In the genomic region with DNA sequence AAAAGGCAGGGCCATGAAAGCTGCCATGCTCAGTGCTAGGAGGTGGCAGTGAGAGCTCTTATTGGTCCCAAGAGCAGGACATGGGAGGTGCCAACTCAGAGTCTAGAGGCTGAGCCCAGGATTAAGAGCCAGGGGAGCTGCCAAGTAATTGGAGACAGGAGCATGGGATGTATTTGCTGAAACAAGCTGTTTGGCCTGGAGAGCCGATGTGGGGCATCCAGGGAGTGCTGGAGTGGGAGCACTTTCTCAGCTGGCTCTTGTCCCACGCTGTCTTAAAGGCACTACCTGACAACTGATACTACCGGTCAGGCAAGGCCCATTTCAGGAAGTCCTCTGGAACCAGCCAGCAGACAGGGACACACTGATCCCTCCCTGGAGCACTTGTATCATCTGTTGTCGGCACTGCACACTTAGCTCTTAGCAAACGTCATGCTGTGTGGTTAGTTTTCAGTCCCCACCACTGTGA, we compare ENCODE assay signal across 11 cellular contexts. TPM values are rescaled to one million over a fixed set of nuclear protein-coding genes. Genes with fewer than 3 reads are reported as not detected.
DNase-seq lines count a peak whose midpoint lies in the region; ATAC-seq and TF ChIP-seq lines count a peak whose summit lies in the region.
"Had no signal": no experiment of that assay in that cellular context is flagged by ENCODE, and none has a peak within 500 bp of the region (broad histone marks: within the 10 kb centered on the region; RNA-seq: fewer than 3 reads in every experiment).

No MANE protein-coding gene starts in this region.

- no CpG with 5 or more reads among the region's 5 CpGs for WGBS in mesendoderm (ENCODE audit: extremely low coverage, insufficient coverage, low lambda C conversion rate)

- in situ Hi-C loops in KBM-7 (cut with MboI; ENCODE audit: low pct_unique_long_range_greater_than_20kb, low sequenced_read_pairs), result no loop called here

- H3K56ac ChIP-seq in mesendoderm (ENCODE audit: low read length), result no peak overlapping the region

- H3K79me2 ChIP-seq in mesendoderm (ENCODE audit: control insufficient read depth, insufficient read depth, low read length), result no peaks in the 10 kb centered on the region

- no peak overlapping the region for H3K18ac ChIP-seq in mesendoderm (ENCODE audit: low read length)

- H2AK5ac ChIP-seq in mesendoderm (ENCODE audit: low read length), result no peak overlapping the region

- no peak for ATAC-seq in foreskin keratinocyte
- ATAC-seq: left lobe of liver, PC-3 had no signal

- no peak overlapping the region for H2BK120ac ChIP-seq in mesendoderm (ENCODE audit: low read depth, low read length)

- DNase-seq in Ammon's horn (ENCODE audit: low spot score) (peak; percentile 56), LHCN-M2 (ENCODE audit: low read depth) (peak; percentile 72), WERI-Rb-1 (peak; percentile 75), mesendoderm (peak; percentile 38), foreskin keratinocyte (no peak), KBM-7 (no peak)
- DNase-seq in activated effector memory CD4-positive, alpha-beta T cell treated with Interleukin-2 at 50 U/mL for 16 hours, result no peak
- no peak for DNase-seq in stimulated activated CD4-positive, alpha-beta T cell treated with anti-CD3 and anti-CD28 coated beads, Interleukin-4, amount 100 ng/mL, for 4 hours
- DNase-seq: activated T-cell treated with anti-CD3 and anti-CD28 coated beads, Interleukin-2, amount 50 U/mL, for 4 hours; PC-3 had no signal

- no peak overlapping the region for H4K8ac ChIP-seq in mesendoderm (ENCODE audit: low read depth, low read length)

- H4K5ac ChIP-seq in mesendoderm (ENCODE audit: low read length), result no peak overlapping the region

- no peaks in the 10 kb centered on the region for H3K27me3 ChIP-seq in WERI-Rb-1 (ENCODE audit: insufficient read depth, low read depth, severe bottlenecking)
- H3K27me3 ChIP-seq in mesendoderm (ENCODE audit: insufficient read depth, low read length, poor library complexity), result no peaks in the 10 kb centered on the region
- no peaks in the 10 kb centered on the region for H3K27me3 ChIP-seq in foreskin keratinocyte

- H3K36me3 ChIP-seq in WERI-Rb-1 (no peaks in the 10 kb centered on the region), mesendoderm (ENCODE audit: control insufficient read depth, insufficient read depth, low read length) (no peaks in the 10 kb centered on the region)

- no peaks in the 10 kb centered on the region for H3K9me3 ChIP-seq in WERI-Rb-1 (ENCODE audit: severe bottlenecking)

- no peak overlapping the region for H2BK15ac ChIP-seq in mesendoderm (replicated peaks; ENCODE audit: low read depth)

- H3K4me2 ChIP-seq in mesendoderm (ENCODE audit: low read length), result no peak overlapping the region

- H3K9ac ChIP-seq in mesendoderm (ENCODE audit: low read length), result no peak overlapping the region

- H3K23ac ChIP-seq in mesendoderm (ENCODE audit: low read length), result no peak overlapping the region

- H3K27ac ChIP-seq in WERI-Rb-1 (no peak overlapping the region), mesendoderm (ENCODE audit: low read depth, low read length) (no peak overlapping the region), foreskin keratinocyte (no peak overlapping the region)

- H3K4me1 ChIP-seq in mesendoderm (ENCODE audit: control insufficient read depth, low read depth, low read length) (no peaks in the 10 kb centered on the region), foreskin keratinocyte (no peaks in the 10 kb centered on the region)

- no peak overlapping the region for H3K4ac ChIP-seq in mesendoderm (ENCODE audit: low read depth, low read length)

- H2BK5ac ChIP-seq in mesendoderm (ENCODE audit: low read length), result no peak overlapping the region

- no peaks in the 10 kb centered on the region for H3K79me1 ChIP-seq in mesendoderm (ENCODE audit: low read length)

- TF ChIP-seq CTCF in WERI-Rb-1 (IDR thresholded peaks at IDR 0.05; ENCODE audit: low read depth, low read length), result no peak
- no peak for TF ChIP-seq CTCF in foreskin keratinocyte (conservative IDR thresholded peaks at IDR 0.05)

- H3K4me3 ChIP-seq in WERI-Rb-1 (ENCODE audit: low read depth, low read length), result no peak overlapping the region
- no peak overlapping the region for H3K4me3 ChIP-seq in mesendoderm (ENCODE audit: low read length)

RNA-seq across cellular contexts. Expression of a gene that starts 19.3 kb away (rescaled TPM):
- total RNA-seq in LHCN-M2 (2014; rRNA removed) (0.19 TPM in 1 of 2 replicates, not detected in the other), foreskin keratinocyte (not detected in 2 replicates)
- 0.10 TPM for polyA plus RNA-seq in LHCN-M2 (2012)
- not detected for polyA plus RNA-seq in mesendoderm (2013, experiment 1 of 2)
- not detected for polyA plus RNA-seq in mesendoderm (2013, experiment 2 of 2)
- not detected in 2 replicates for polyA plus RNA-seq in foreskin keratinocyte
- total RNA-seq: activated T-cell treated with anti-CD3 and anti-CD28 coated beads, Interleukin-2, amount 50 U/mL, for 4 hours; left lobe of liver; PC-3 had no signal

Comparison
In these comparisons a context has a peak if more than half of its experiments do, and no peak if none do; other contexts are left out.
1. DNase-seq: peak in Ammon's horn (single experiment), LHCN-M2 (single experiment), WERI-Rb-1 (single experiment) and mesendoderm (single experiment); none in foreskin keratinocyte (0 of 2), KBM-7 (single experiment), activated effector memory CD4-positive, alpha-beta T cell treated with Interleukin-2 at 50 U/mL for 16 hours (single experiment) and stimulated activated CD4-positive, alpha-beta T cell treated with anti-CD3 and anti-CD28 coated beads, Interleukin-4, amount 100 ng/mL, for 4 hours (0 of 2).